In genomic region chr6:73779943-73780342, GRCh38 we compare ENCODE assay signal across 7 cellular contexts.
"Had no signal": no experiment of that assay in that cellular context is flagged by ENCODE, and none has a peak within 500 bp of the region (broad histone marks: within the 10 kb centered on the region; RNA-seq: fewer than 3 reads in every experiment).

No MANE protein-coding gene starts in this region.

- ATAC-seq: K562 had no signal

- H3K4me3 Mint-ChIP-seq: IgD-negative memory B cell had no signal

- DNase-seq: IMR-90, KBM-7, KG1 had no signal

- H3K4me3 ChIP-seq: K562 had no signal

- H3K4me1 Mint-ChIP-seq: IgD-negative memory B cell had no signal

- H3K27ac ChIP-seq: HL-60 had no signal

- FAIRE-seq: HTR-8/SVneo, K562 had no signal

- H3K9me3 Mint-ChIP-seq: IgD-negative memory B cell had no signal

- H3K36me3 Mint-ChIP-seq: IgD-negative memory B cell had no signal

- H3K27ac Mint-ChIP-seq: IgD-negative memory B cell had no signal
